14 cellular contexts compared by ENCODE assay signal in genomic region chr6:152273638-152274037, GRCh38.
DNase-seq lines count a peak whose midpoint lies in the region; TF ChIP-seq lines count a peak whose summit lies in the region.
"Had no signal": no experiment of that assay in that cellular context is flagged by ENCODE, and none has a peak within 500 bp of the region (broad histone marks: within the 10 kb centered on the region; RNA-seq: fewer than 3 reads in every experiment).

No MANE protein-coding gene starts in this region.

- H3K27me3 Mint-ChIP-seq in osteocyte (ENCODE audit: unreplicated experiment), result no peaks in the 10 kb centered on the region

- H3K36me3 Mint-ChIP-seq in osteocyte (ENCODE audit: unreplicated experiment), result peaks cover 41% of the 10 kb centered on the region

- TF ChIP-seq CTCF in fibroblast of villous mesenchyme (IDR thresholded peaks at IDR 0.05; ENCODE audit: insufficient read depth, low read depth, low read length), result peak; percentile 49
- TF ChIP-seq CTCF in osteocyte (IDR thresholded peaks at IDR 0.05), result no peak

- H3K4me3 Mint-ChIP-seq in osteocyte (ENCODE audit: unreplicated experiment), result no peak overlapping the region
- H3K4me3 Mint-ChIP-seq: activated naive CD4-positive, alpha-beta T cell treated with anti-CD3 and anti-CD28 coated beads for 36 hours had no signal

- H3K4me1 Mint-ChIP-seq in osteocyte (ENCODE audit: unreplicated experiment), result peaks cover 33% of the 10 kb centered on the region

- H3K27ac Mint-ChIP-seq in osteocyte (ENCODE audit: unreplicated experiment), result peak overlapping the region; percentile 52
- H3K27ac Mint-ChIP-seq: activated naive CD4-positive, alpha-beta T cell treated with anti-CD3 and anti-CD28 coated beads for 36 hours had no signal

- DNase-seq in AG08396 (ENCODE audit: low spot score), result peak; percentile 24
- peak; percentile 87 for DNase-seq in NCI-H82 treated with DMSO at 0.1 percent for 48 hours (lab: John Stamatoyannopoulos, UW; ENCODE audit: unreplicated experiment)
- peak; percentile 86 for DNase-seq in fibroblast of villous mesenchyme (ENCODE audit: low read depth)
- DNase-seq in osteocyte (ENCODE audit: extremely low spot score, unreplicated experiment), result no peak
- no peak for DNase-seq in stimulated activated CD4-positive, alpha-beta T cell treated with anti-CD3 and anti-CD28 coated beads, Interleukin-4, amount 100 ng/mL, for 4 hours
- no peak for DNase-seq in effector CD8-positive, alpha-beta T cell (lab: John Stamatoyannopoulos, UW)
- DNase-seq in CD1c-positive myeloid dendritic cell (ENCODE audit: extremely low spot score), result no peak
- no peak for DNase-seq in DMS79 (lab: John Stamatoyannopoulos, UW)
- DNase-seq: activated CD4-positive, CD25-positive, alpha-beta regulatory T cell; activated naive CD4-positive, alpha-beta T cell treated with anti-CD3 and anti-CD28 coated beads for 36 hours; AML-193; effector memory CD4-positive, alpha-beta T cell; NCI-H1694; retina had no signal

- no peak overlapping the region for H3K4me3 ChIP-seq in fibroblast of villous mesenchyme (ENCODE audit: low read depth, low read length)

- H3K9me3 Mint-ChIP-seq in osteocyte (ENCODE audit: unreplicated experiment), result no peaks in the 10 kb centered on the region
- H3K9me3 Mint-ChIP-seq: activated naive CD4-positive, alpha-beta T cell treated with anti-CD3 and anti-CD28 coated beads for 36 hours had no signal

Comparison
In these comparisons a context has a peak if more than half of its experiments do, and no peak if none do; other contexts are left out.
1. DNase-seq: peak in AG08396 (single experiment), NCI-H82 treated with DMSO at 0.1 percent for 48 hours (single experiment) and fibroblast of villous mesenchyme (single experiment); none in osteocyte (single experiment), stimulated activated CD4-positive, alpha-beta T cell treated with anti-CD3 and anti-CD28 coated beads, Interleukin-4, amount 100 ng/mL, for 4 hours (0 of 2), effector CD8-positive, alpha-beta T cell (single experiment), CD1c-positive myeloid dendritic cell (single experiment) and DMS79 (single experiment).